In genomic region chr2:228039752-228040534, GRCh38 we compare ENCODE assay signal across 8 cellular contexts.
A peak's percentile ranks its signal among the peaks of the same experiment; 100 is the strongest.
DNase-seq lines count a peak whose midpoint lies in the region; ATAC-seq and TF ChIP-seq lines count a peak whose summit lies in the region.

No MANE protein-coding gene starts in this region.

- 71% methylated on average over 5 of the region's 5 CpGs for WGBS in hepatocyte (ENCODE audit: low lambda C conversion rate, missing lambda C conversion rate)

- no peaks in the 10 kb centered on the region for H3K9me3 ChIP-seq in hepatocyte (ENCODE audit: low read depth)

- H3K4me3 ChIP-seq in hepatocyte = no peak overlapping the region

- H4K20me1 ChIP-seq in hepatocyte (ENCODE audit: insufficient read depth, poor library complexity, severe bottlenecking) = no peaks in the 10 kb centered on the region

- H3K4me2 ChIP-seq in hepatocyte = no peak overlapping the region

- H3K4me1 ChIP-seq in hepatocyte (ENCODE audit: insufficient read depth) = no peaks in the 10 kb centered on the region

- H3K9me2 ChIP-seq in hepatocyte (replicated peaks; ENCODE audit: insufficient read depth) = no peaks in the 10 kb centered on the region

- in situ Hi-C loops in Caki2 (cut with HindIII; ENCODE audit: low pct_unique_long_range_greater_than_20kb, low sequenced_read_pairs) = no loop called here

- H3K36me3 ChIP-seq in hepatocyte (replicated peaks; ENCODE audit: insufficient read depth, low read depth) = no peaks in the 10 kb centered on the region

- no peak overlapping the region for H3K27ac ChIP-seq in hepatocyte

- peak; percentile 55 for TF ChIP-seq CTCF in hepatocyte (IDR thresholded peaks at IDR 0.05; ENCODE audit: poor library complexity)

- peak; percentile 13 for DNase-seq in Caki2 (ENCODE audit: low read depth)
- DNase-seq in RKO (ENCODE audit: low spot score) = peak; percentile 68
- peak; percentile 48 for DNase-seq in hepatocyte (ENCODE audit: low spot score)
- no peak for DNase-seq in CD1c-positive myeloid dendritic cell (ENCODE audit: extremely low spot score)
- no peak for DNase-seq in activated CD8-positive, alpha-beta memory T cell treated with anti-CD3 and anti-CD28 coated beads, Interleukin-2, amount 50 U/mL, for 48 hours
- DNase-seq in stimulated activated naive CD4-positive, alpha-beta T cell (lab: John Stamatoyannopoulos, UW) = no peak

- no peaks in the 10 kb centered on the region for H3K27me3 ChIP-seq in hepatocyte

- H3K79me2 ChIP-seq in hepatocyte = no peaks in the 10 kb centered on the region

- peak; percentile 80 for ATAC-seq in GM19023 (IDR thresholded peaks at IDR 0.05; ENCODE audit: unreplicated experiment)
- peak; percentile 95 for ATAC-seq in HG03175 (IDR thresholded peaks at IDR 0.05; ENCODE audit: unreplicated experiment)

- no peak overlapping the region for H2AFZ ChIP-seq in hepatocyte

Comparison
In these comparisons a context has a peak if more than half of its experiments do, and no peak if none do; other contexts are left out.
1. DNase-seq: peak in Caki2 (single experiment), RKO (single experiment) and hepatocyte (single experiment); none in CD1c-positive myeloid dendritic cell (single experiment), activated CD8-positive, alpha-beta memory T cell treated with anti-CD3 and anti-CD28 coated beads, Interleukin-2, amount 50 U/mL, for 48 hours (single experiment) and stimulated activated naive CD4-positive, alpha-beta T cell (0 of 6).